Comparison of ENCODE assay signal across 15 cellular contexts in genomic region chr11:86983071-86983488, GRCh38. TPM values are rescaled to one million over a fixed set of nuclear protein-coding genes. Genes with fewer than 3 reads are reported as not detected.
DNase-seq lines count a peak whose midpoint lies in the region; ATAC-seq, FAIRE-seq and TF ChIP-seq lines count a peak whose summit lies in the region.
"Had no signal": no experiment of that assay in that cellular context is flagged by ENCODE, and none has a peak within 500 bp of the region (broad histone marks: within the 10 kb centered on the region; RNA-seq: fewer than 3 reads in every experiment).

No MANE protein-coding gene starts in this region.

- H3K9me1 ChIP-seq in endothelial cell of umbilical vein (replicated peaks; ENCODE audit: control insufficient read depth, extremely low read depth, insufficient read depth, low read length) = no peaks in the 10 kb centered on the region

- H3K9ac ChIP-seq in endothelial cell of umbilical vein (replicated peaks; ENCODE audit: extremely low read depth, insufficient read depth, low read length) = no peak overlapping the region

- DNase-seq in RWPE1 (ENCODE audit: low spot score) = peak; percentile 59
- DNase-seq in endothelial cell of umbilical vein (ENCODE audit: low read depth, low spot score) = peak; percentile 66
- no peak for DNase-seq in left lung
- peak; percentile 89 to 97 for DNase-seq in gastrocnemius medialis
- DNase-seq in activated naive CD8-positive, alpha-beta T cell treated with anti-CD3 and anti-CD28 coated beads for 36 hours = no peak
- DNase-seq in GM19240 (ENCODE audit: insufficient read length, low spot score) = no peak
- DNase-seq in A172 (ENCODE audit: low spot score) = no peak
- DNase-seq in SHP77 treated with DMSO at 0.1 percent for 48 hours (lab: John Stamatoyannopoulos, UW) = no peak
- DNase-seq: cerebellar nuclear complex; HCEC 1CT; NCI-H146; NK-92 treated with Interleukin-12 subunit alpha and Interleukin-12 subunit beta, amount 100 ng/mL, for 24 hours; stimulated activated CD4-positive, alpha-beta T cell treated with anti-CD3 and anti-CD28 coated beads, Interleukin-2, amount 100 ng/mL, for 24 hours had no signal

- no peak overlapping the region for H3K27ac Mint-ChIP-seq in activated naive CD8-positive, alpha-beta T cell treated with anti-CD3 and anti-CD28 coated beads for 36 hours

- H3K79me2 ChIP-seq in endothelial cell of umbilical vein (ENCODE audit: control insufficient read depth, insufficient read depth, low read length) = no peaks in the 10 kb centered on the region

- H3K4me1 Mint-ChIP-seq in activated naive CD8-positive, alpha-beta T cell treated with anti-CD3 and anti-CD28 coated beads for 36 hours = no peaks in the 10 kb centered on the region

- CTCF ChIA-PET in RWPE1 (lab: Yijun Ruan, JAX) = interaction anchor here (0.7 to 0.8 kb wide), 2 partner anchors 44 to 241 kb away, joined by 3 to 4 read pairs; no protein-coding TSS in a partner anchor
- CTCF ChIA-PET in endothelial cell of umbilical vein (lab: Charles Lee) = interaction anchor here (0.5 to 3.2 kb wide), 4 partner anchors 12 to 53 kb away, joined by 3 to 17 read pairs (median 6); partner anchors contain the start of gene FZD4

- no peak overlapping the region for H3K4me3 Mint-ChIP-seq in activated naive CD8-positive, alpha-beta T cell treated with anti-CD3 and anti-CD28 coated beads for 36 hours

- H3K4me3 ChIP-seq in endothelial cell of umbilical vein (replicated peaks in 1 of 3; ENCODE audit: insufficient read depth in 1 of 3, low read depth in 1 of 3, low read length in 3 of 3) = no peak overlapping the region
- H3K4me3 ChIP-seq in left lung = no peak overlapping the region
- H3K4me3 ChIP-seq in gastrocnemius medialis = peak overlapping the region in 1 of 4 donors; percentile 0

- H3K9me3 ChIP-seq in endothelial cell of umbilical vein (replicated peaks; ENCODE audit: control insufficient read depth, insufficient read depth, low read length) (no peaks in the 10 kb centered on the region), left lung (no peaks in the 10 kb centered on the region), gastrocnemius medialis (no peaks in the 10 kb centered on the region)

- ATAC-seq in left lung (peak; percentile 90), gastrocnemius medialis (peak; percentile 92 to 93)

- peak overlapping the region; percentile 81 for H3K27ac ChIP-seq in RWPE1
- no peak overlapping the region for H3K27ac ChIP-seq in endothelial cell of umbilical vein (ENCODE audit: insufficient read depth, low read depth, low read length)
- H3K27ac ChIP-seq in left lung = no peak overlapping the region
- H3K27ac ChIP-seq in gastrocnemius medialis = peak overlapping the region; percentile 75 to 89 (median 84)
- H3K27ac ChIP-seq: VCaP had no signal

- no peaks in the 10 kb centered on the region for H3K36me3 Mint-ChIP-seq in activated naive CD8-positive, alpha-beta T cell treated with anti-CD3 and anti-CD28 coated beads for 36 hours

- POLR2A ChIA-PET in RWPE1 (lab: Yijun Ruan, JAX; ENCODE audit: low non-redundant PET) = interaction anchor here (0.8 kb wide), 1 partner anchor 55 kb away, joined by 3 read pairs; the partner anchor contains the start of gene TMEM135
- POLR2A ChIA-PET in endothelial cell of umbilical vein (lab: Charles Lee) = interaction anchor here (0.8 kb wide), 1 partner anchor 28 kb away, joined by 3 read pairs; the partner anchor contains the start of gene FZD4

- H4K20me1 ChIP-seq in endothelial cell of umbilical vein (replicated peaks; ENCODE audit: control insufficient read depth, extremely low read depth, insufficient read depth, low read length) = no peaks in the 10 kb centered on the region

- in situ Hi-C loops in gastrocnemius medialis (cut with MboI; ENCODE audit: low sequenced_read_pairs in 4 of 4) = no loop called here

- peaks cover 6% of the 10 kb centered on the region for H3K27me3 Mint-ChIP-seq in activated naive CD8-positive, alpha-beta T cell treated with anti-CD3 and anti-CD28 coated beads for 36 hours

- no peak for FAIRE-seq in endothelial cell of umbilical vein (lab: Jason Lieb, UNC)
- FAIRE-seq: GM19239 had no signal

- H3K27me3 ChIP-seq in endothelial cell of umbilical vein (ENCODE audit: control insufficient read depth in 2 of 2, insufficient read depth in 2 of 2, low read length in 2 of 2) (no peaks in the 10 kb centered on the region), left lung (no peaks in the 10 kb centered on the region), gastrocnemius medialis (no peaks in the 10 kb centered on the region)

- H3K4me1 ChIP-seq in endothelial cell of umbilical vein (ENCODE audit: control insufficient read depth, extremely low read depth, insufficient read depth, low read length) (peaks cover 5% of the 10 kb centered on the region), left lung (peaks cover 0 to 6% of the 10 kb centered on the region in 2 donors), gastrocnemius medialis (peaks cover 57 to 65% of the 10 kb centered on the region in 2 donors)

- no peak overlapping the region for H2AFZ ChIP-seq in endothelial cell of umbilical vein (ENCODE audit: low read depth, low read length)

- no peak for TF ChIP-seq POLR2A in endothelial cell of umbilical vein (IDR thresholded peaks at IDR 0.05; ENCODE audit: low read depth, low read length)
- TF ChIP-seq POLR2A in gastrocnemius medialis (IDR thresholded peaks at IDR 0.05) = no peak

- H3K4me2 ChIP-seq in endothelial cell of umbilical vein (ENCODE audit: insufficient read depth, low read length) = no peak overlapping the region

- intact Hi-C loops in endothelial cell of umbilical vein (cut with micrococcal nuclease) = no loop called here
- intact Hi-C loops in left lung (cut with DNase I) = no loop called here
- intact Hi-C loops in gastrocnemius medialis (cut with DNase I; ENCODE audit: low total_unique reads) = loop anchor here (5.0 kb wide), 1 partner anchor 139 kb away; no protein-coding TSS in a partner anchor

- dilution Hi-C loops in endothelial cell of umbilical vein (cut with MboI; ENCODE audit: extremely low pct_ligation_motif_present, low sequenced_read_pairs) = no loop called here

- TF ChIP-seq CTCF in RWPE1 (conservative IDR thresholded peaks at IDR 0.05; ENCODE audit: low read depth) (no peak), endothelial cell of umbilical vein (IDR thresholded peaks at IDR 0.05; ENCODE audit: extremely low read depth in 1 of 2, insufficient read depth in 1 of 2, low read depth in 1 of 2, low read length in 2 of 2) (no peak), left lung (IDR thresholded peaks at IDR 0.05) (no peak), gastrocnemius medialis (IDR thresholded peaks at IDR 0.05 in 4 of 5, conservative IDR thresholded peaks at IDR 0.05 in 1 of 5) (no peak)

- no TSS peak for BruUV-seq in endothelial cell of umbilical vein (replicated peaks; lab: Mats Ljungman, UMichigan)

- no peaks in the 10 kb centered on the region for H3K9me3 Mint-ChIP-seq in activated naive CD8-positive, alpha-beta T cell treated with anti-CD3 and anti-CD28 coated beads for 36 hours

- H3K36me3 ChIP-seq in endothelial cell of umbilical vein (ENCODE audit: control insufficient read depth in 2 of 2, extremely low read depth in 1 of 2, insufficient read depth in 2 of 2, low read length in 2 of 2) (no peaks in the 10 kb centered on the region), left lung (no peaks in the 10 kb centered on the region), gastrocnemius medialis (no peaks in the 10 kb centered on the region)

TF ChIP-seq in endothelial cell of umbilical vein, 7 proteins besides CTCF, POLR2A, EP300 and RAD21:
- TF ChIP-seq MYC (IDR thresholded peaks at IDR 0.05; ENCODE audit: low read depth, low read length) (no peak), MAX (IDR thresholded peaks at IDR 0.05; ENCODE audit: insufficient read depth, insufficient read length) (no peak), FOS (IDR thresholded peaks at IDR 0.05; ENCODE audit: borderline replicate concordance, insufficient read depth, low read length) (no peak), POLR2AphosphoS5 (IDR thresholded peaks at IDR 0.05; ENCODE audit: insufficient read depth, low read depth, low read length) (no peak), EZH2 (IDR thresholded peaks at IDR 0.05; ENCODE audit: borderline replicate concordance, low read depth, low read length, severe bottlenecking) (no peak), JUN (IDR thresholded peaks at IDR 0.05; ENCODE audit: borderline replicate concordance, insufficient read depth, insufficient read length, low read depth) (no peak), GATA2 (IDR thresholded peaks at IDR 0.05; ENCODE audit: insufficient read depth, insufficient read length, low read depth, low read length) (no peak)

RNA-seq across cellular contexts. Expression of gene FZD4, which starts 27.9 kb away (rescaled TPM):
- total RNA-seq in endothelial cell of umbilical vein = 109 and 112 TPM in 2 replicates
- polyA plus RNA-seq in endothelial cell of umbilical vein = 50.4 and 56.6 TPM in 2 replicates
- 49.5 and 50.2 TPM in 2 replicates for polyA plus RNA-seq in endothelial cell of umbilical vein (2011; cell fraction: cytosol; rRNA removed)
- 65.8 and 87.7 TPM in 2 replicates for polyA plus RNA-seq in endothelial cell of umbilical vein (2011; cell fraction: nucleus; rRNA removed)
- 85.1 and 115 TPM in 2 replicates for polyA plus RNA-seq in endothelial cell of umbilical vein (2012)
- polyA minus RNA-seq in endothelial cell of umbilical vein = 141 and 152 TPM in 2 replicates
- polyA minus RNA-seq in endothelial cell of umbilical vein (2011; cell fraction: cytosol; rRNA and poly(A)+ RNA removed) = 11.5 TPM
- 58.9 and 89.5 TPM in 2 replicates for polyA minus RNA-seq in endothelial cell of umbilical vein (2011; cell fraction: nucleus; rRNA and poly(A)+ RNA removed)
- total RNA-seq in left lung = 10 to 100 TPM; 23.5 to 25.1 TPM
- total RNA-seq in gastrocnemius medialis = 10 to 100 TPM; 31.7 to 52.2 (median 39.1) TPM
- total RNA-seq in activated naive CD8-positive, alpha-beta T cell treated with anti-CD3 and anti-CD28 coated beads for 36 hours = under 1 TPM; 0.04 to 0.06 TPM
- 2.0 and 2.8 TPM in 2 replicates for total RNA-seq in A172 (2014; rRNA removed; shearing (Covaris generic))

RNA-seq across cellular contexts. Expression of gene TMEM135, which starts 54.7 kb away (rescaled TPM):
- total RNA-seq in endothelial cell of umbilical vein (33.2 and 36.8 TPM in 2 replicates), left lung (10 to 100 TPM; 21.3 to 26.6 TPM), gastrocnemius medialis (10 to 100 TPM in 3 of 4 donors, 1 to 10 TPM in 1; 7.9 to 38.7 (median 18.9) TPM)
- polyA plus RNA-seq in endothelial cell of umbilical vein = 12.3 and 17.9 TPM in 2 replicates
- 6.3 and 6.7 TPM in 2 replicates for polyA plus RNA-seq in endothelial cell of umbilical vein (2011; cell fraction: cytosol; rRNA removed)
- polyA plus RNA-seq in endothelial cell of umbilical vein (2011; cell fraction: nucleus; rRNA removed) = 13.5 and 15.9 TPM in 2 replicates
- polyA plus RNA-seq in endothelial cell of umbilical vein (2012) = 14.2 and 17.6 TPM in 2 replicates
- polyA minus RNA-seq in endothelial cell of umbilical vein = 41.4 and 48.1 TPM in 2 replicates
- 10.9 TPM for polyA minus RNA-seq in endothelial cell of umbilical vein (2011; cell fraction: cytosol; rRNA and poly(A)+ RNA removed)
- 56.2 and 65.8 TPM in 2 replicates for polyA minus RNA-seq in endothelial cell of umbilical vein (2011; cell fraction: nucleus; rRNA and poly(A)+ RNA removed)
- 10 to 100 TPM; 22.8 to 29.0 TPM for total RNA-seq in activated naive CD8-positive, alpha-beta T cell treated with anti-CD3 and anti-CD28 coated beads for 36 hours
- total RNA-seq in A172 (2014; rRNA removed; shearing (Covaris generic)) = 18.7 and 173 TPM in 2 replicates

Comparison
In these comparisons a context has a peak if more than half of its experiments do, and no peak if none do; other contexts are left out.
1. DNase-seq: peak in RWPE1 (single experiment), endothelial cell of umbilical vein (single experiment) and gastrocnemius medialis (2 of 2); none in left lung (0 of 2), activated naive CD8-positive, alpha-beta T cell treated with anti-CD3 and anti-CD28 coated beads for 36 hours (single experiment), GM19240 (single experiment), A172 (single experiment) and SHP77 treated with DMSO at 0.1 percent for 48 hours (single experiment).
2. H3K27ac ChIP-seq: peak in RWPE1 (single experiment) and gastrocnemius medialis (4 of 4); none in endothelial cell of umbilical vein (single experiment) and left lung (0 of 2).